ENCODE assay signal across 34 cellular contexts in the genomic region with DNA sequence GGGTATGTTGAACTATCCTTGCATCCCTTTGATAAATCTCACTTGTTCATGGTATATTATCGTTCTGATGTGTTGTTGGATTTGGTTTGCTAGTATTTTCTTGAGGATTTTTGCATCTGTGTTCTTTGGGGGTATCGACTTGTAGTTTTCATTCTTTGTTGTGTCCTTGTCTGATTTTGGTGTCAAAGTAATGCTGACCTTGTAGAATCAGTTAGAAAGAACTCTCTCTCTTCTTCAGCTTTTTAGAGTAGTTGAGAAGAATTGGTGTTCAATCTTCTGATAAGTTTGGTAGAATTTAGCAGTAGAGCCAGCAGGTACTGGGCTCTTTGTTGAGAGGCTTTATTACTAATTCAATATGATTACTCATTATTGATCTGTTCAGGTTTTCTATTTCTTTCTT.
"Had no signal": no experiment of that assay in that cellular context is flagged by ENCODE, and none has a peak within 500 bp of the region (broad histone marks: within the 10 kb centered on the region; RNA-seq: fewer than 3 reads in every experiment).

No MANE protein-coding gene starts in this region.

- H3K27me3 ChIP-seq: MG63 had no signal

- H3K4me3 ChIP-seq: MG63 had no signal

- DNase-seq: Karpas-422, Kasumi-1, MG63, MM.1S, MV-4-11, NCI-H1048, NCI-H1092, NCI-H1092 treated with DMSO at 0.1 percent for 48 hours, NCI-H1105, NCI-H1105 treated with DMSO at 0.1 percent for 48 hours, NCI-H1417, NCI-H1417 treated with DMSO at 0.1 percent for 48 hours, NCI-H1436, NCI-H1436 treated with DMSO at 0.1 percent for 48 hours, NCI-H146, NCI-H1694, NCI-H1694 treated with DMSO at 0.1 percent for 48 hours, NCI-H187, NCI-H187 treated with DMSO at 0.1 percent for 48 hours, NCI-H1930, NCI-H2029, NCI-H2029 treated with DMSO at 0.1 percent for 48 hours, NCI-H2081, NCI-H2081 treated with DMSO at 0.1 percent for 48 hours, NCI-H2107, NCI-H2171, NCI-H2171 treated with DMSO at 0.1 percent for 48 hours, NCI-H2227 treated with DMSO at 0.1 percent for 48 hours, NCI-H226, NCI-H345, NCI-H446, NCI-H446 treated with DMSO at 0.1 percent for 48 hours, NCI-H510A, NCI-H510A treated with DMSO at 0.1 percent for 48 hours had no signal

- H3K36me3 ChIP-seq: MG63 had no signal

- H3K9me3 ChIP-seq: MG63 had no signal
